ENCODE assay signal across 8 cellular contexts in genomic region chr4:110055014-110055768, GRCh38.
A peak's percentile ranks its signal among the peaks of the same experiment; 100 is the strongest.
DNase-seq lines count a peak whose midpoint lies in the region; ATAC-seq and TF ChIP-seq lines count a peak whose summit lies in the region.

No MANE protein-coding gene starts in this region.

- peaks cover 27% of the 10 kb centered on the region for H3K36me3 Mint-ChIP-seq in MCF 10A (ENCODE audit: insufficient read depth, unreplicated experiment)
- peaks cover 66% of the 10 kb centered on the region for H3K36me3 Mint-ChIP-seq in brain
- H3K36me3 Mint-ChIP-seq in CD4-positive, alpha-beta memory T cell, result peaks cover 0 to 7% of the 10 kb centered on the region in 2 donors

- H3K27me3 Mint-ChIP-seq in MCF 10A (ENCODE audit: insufficient read depth, unreplicated experiment) (no peaks in the 10 kb centered on the region), brain (no peaks in the 10 kb centered on the region)
- H3K27me3 Mint-ChIP-seq in CD4-positive, alpha-beta memory T cell, result no peaks in the 10 kb centered on the region

- POLR2A ChIA-PET in MCF 10A (lab: Yijun Ruan, JAX), result interaction anchor here (1.0 to 1.3 kb wide), 5 partner anchors 10 to 143 kb away, joined by 3 to 5 read pairs (median 4); partner anchors contain the start of gene ELOVL6
- POLR2A ChIA-PET in CD4-positive, alpha-beta memory T cell (lab: Charles Lee; ENCODE audit: partially characterized antibody), result interaction anchor here (0.5 kb wide), 1 partner anchor 58 kb away, joined by 3 read pairs; no protein-coding TSS in a partner anchor

- no peak overlapping the region for H2AFZ ChIP-seq in mammary epithelial cell (ENCODE audit: low read depth, low read length)

- no peaks in the 10 kb centered on the region for H3K27me3 ChIP-seq in mammary epithelial cell (ENCODE audit: insufficient read depth, low read length)
- H3K27me3 ChIP-seq in CD4-positive, alpha-beta memory T cell (ENCODE audit: insufficient read depth, low read length), result no peaks in the 10 kb centered on the region

- H3K4me3 Mint-ChIP-seq in MCF 10A (ENCODE audit: unreplicated experiment) (no peak overlapping the region), brain (no peak overlapping the region)
- no peak overlapping the region for H3K4me3 Mint-ChIP-seq in CD4-positive, alpha-beta memory T cell

- no peak for DNase-seq in MCF 10A (ENCODE audit: unreplicated experiment)
- no peak for DNase-seq in mammary epithelial cell
- DNase-seq in retina, result peak; percentile 15
- no peak for DNase-seq in LoVo (ENCODE audit: low spot score)
- no peak for DNase-seq in CD4-positive, alpha-beta memory T cell
- no peak for DNase-seq in NCI-H510A treated with DMSO at 0.1 percent for 48 hours (lab: John Stamatoyannopoulos, UW)

- dilution Hi-C loops in mammary epithelial cell (cut with HindIII; ENCODE audit: low sequenced_read_pairs), result no loop called here

- no peaks in the 10 kb centered on the region for H3K79me2 ChIP-seq in mammary epithelial cell (ENCODE audit: insufficient read depth, low read length)

- H3K9me3 ChIP-seq in mammary epithelial cell (replicated peaks; ENCODE audit: insufficient read depth, low read length), result no peaks in the 10 kb centered on the region
- H3K9me3 ChIP-seq in CD4-positive, alpha-beta memory T cell (ENCODE audit: control insufficient read depth in 1 of 2, low read length in 2 of 2), result no peaks in the 10 kb centered on the region

- H3K27ac ChIP-seq in mammary epithelial cell (ENCODE audit: insufficient read depth, low read depth, low read length), result no peak overlapping the region
- H3K27ac ChIP-seq in CD4-positive, alpha-beta memory T cell (ENCODE audit: low read depth, low read length), result no peak overlapping the region

- intact Hi-C loops in MCF 10A (cut with micrococcal nuclease) (no loop called here), mammary epithelial cell (cut with micrococcal nuclease) (no loop called here)
- intact Hi-C loops in CD4-positive, alpha-beta memory T cell (cut with micrococcal nuclease), result no loop called here

- H3K4me1 Mint-ChIP-seq in MCF 10A (ENCODE audit: insufficient read depth, unreplicated experiment), result peaks cover 20% of the 10 kb centered on the region
- H3K4me1 Mint-ChIP-seq in brain, result peaks cover 33% of the 10 kb centered on the region
- H3K4me1 Mint-ChIP-seq in CD4-positive, alpha-beta memory T cell, result peaks cover 18 to 32% (median 24%) of the 10 kb centered on the region in 4 donors

- TF ChIP-seq CTCF in MCF 10A (IDR thresholded peaks at IDR 0.05; ENCODE audit: unreplicated experiment), result no peak
- no peak for TF ChIP-seq CTCF in mammary epithelial cell (conservative IDR thresholded peaks at IDR 0.05 in 1 of 2, IDR thresholded peaks at IDR 0.05 in 1 of 2; ENCODE audit: extremely low read depth in 1 of 2, insufficient read depth in 1 of 2, low read depth in 1 of 2, low read length in 2 of 2)
- TF ChIP-seq CTCF in brain (conservative IDR thresholded peaks at IDR 0.05), result no peak

- H3K36me3 ChIP-seq in mammary epithelial cell (ENCODE audit: insufficient read depth, low read length), result peaks cover 7% of the 10 kb centered on the region
- no peaks in the 10 kb centered on the region for H3K36me3 ChIP-seq in CD4-positive, alpha-beta memory T cell (ENCODE audit: insufficient read depth, low read length)

- no peak overlapping the region for H3K9ac ChIP-seq in mammary epithelial cell (ENCODE audit: insufficient read depth, low read length)

- BruUV-seq in MCF 10A (replicated peaks; lab: Mats Ljungman, UMichigan) (no TSS peak), mammary epithelial cell (replicated peaks; lab: Mats Ljungman, UMichigan) (no TSS peak)

- peaks cover 18% of the 10 kb centered on the region for H3K4me1 ChIP-seq in mammary epithelial cell (ENCODE audit: insufficient read depth, low read length)
- peaks cover 18% of the 10 kb centered on the region for H3K4me1 ChIP-seq in CD4-positive, alpha-beta memory T cell (ENCODE audit: insufficient read depth, low read length)

- CTCF ChIA-PET in MCF 10A (lab: Yijun Ruan, JAX), result interaction anchor here (0.6 to 1.6 kb wide), 8 partner anchors 13 to 482 kb away, joined by 3 to 5 read pairs (median 3); no protein-coding TSS in a partner anchor
- CTCF ChIA-PET in mammary epithelial cell (lab: Charles Lee; ENCODE audit: low non-redundant PET), result no interaction called here
- CTCF ChIA-PET in CD4-positive, alpha-beta memory T cell (lab: Charles Lee; ENCODE audit: partially characterized antibody), result interaction anchor here (0.8 to 2.4 kb wide), 6 partner anchors 9 to 157 kb away, joined by 3 to 6 read pairs (median 4); no protein-coding TSS in a partner anchor

- ATAC-seq in HG03066 (IDR thresholded peaks at IDR 0.05; ENCODE audit: low read depth, unreplicated experiment), result peak; percentile 70

- 83% methylated on average over 4 of the region's 4 CpGs for WGBS in mammary epithelial cell (ENCODE audit: low coverage, missing lambda C conversion rate)

- H3K9me3 Mint-ChIP-seq in MCF 10A (ENCODE audit: unreplicated experiment) (no peaks in the 10 kb centered on the region), brain (peaks cover 0 to 3% (median 0%) of the 10 kb centered on the region in 5 experiments)
- no peaks in the 10 kb centered on the region for H3K9me3 Mint-ChIP-seq in CD4-positive, alpha-beta memory T cell

- no peaks in the 10 kb centered on the region for H4K20me1 ChIP-seq in mammary epithelial cell (ENCODE audit: insufficient read depth, low read length)

- in situ Hi-C loops in mammary epithelial cell (cut with MboI; ENCODE audit: low sequenced_read_pairs in 2 of 2), result loop anchor here in 1 of 2 donors (10.0 kb wide), 1 partner anchor 150 kb away; no protein-coding TSS in a partner anchor

- H3K4me3 ChIP-seq in mammary epithelial cell (replicated peaks in 1 of 3; ENCODE audit: insufficient read depth in 1 of 3, low read depth in 2 of 3, low read length in 3 of 3), result no peak overlapping the region
- H3K4me3 ChIP-seq in CD4-positive, alpha-beta memory T cell (ENCODE audit: low read length in 2 of 2), result no peak overlapping the region

- H3K4me2 ChIP-seq in mammary epithelial cell (ENCODE audit: insufficient read depth, low read depth, low read length), result no peak overlapping the region

- H3K27ac Mint-ChIP-seq in MCF 10A (ENCODE audit: low read depth, unreplicated experiment) (peak overlapping the region; percentile 12), brain (peak overlapping the region in 3 of 5 experiments; percentile 27 to 36 (median 33))
- peak overlapping the region in 1 of 7 donors; percentile 68 for H3K27ac Mint-ChIP-seq in CD4-positive, alpha-beta memory T cell
